ENCODE assay signal across 15 cellular contexts in genomic region chr10:22581453-22581852, GRCh38.
"Had no signal": no experiment of that assay in that cellular context is flagged by ENCODE, and none has a peak within 500 bp of the region (broad histone marks: within the 10 kb centered on the region; RNA-seq: fewer than 3 reads in every experiment).

No MANE protein-coding gene starts in this region.

- H3K36me3 ChIP-seq: breast epithelium, transverse colon had no signal

- DNase-seq: activated CD4-positive, alpha-beta T cell treated with anti-CD3 and anti-CD28 coated beads, Interleukin-2, amount 50 U/mL, for 1 hour; activated gamma-delta T cell treated with Interleukin-2 at 50 U/mL for 16 hours; activated T-cell treated with anti-CD3 and anti-CD28 coated beads, Interleukin-2, amount 50 U/mL, for 4 hours; aorta; dermis blood vessel endothelial cell; left colon; midbrain; stimulated activated CD4-positive, alpha-beta T cell treated with anti-CD3 and anti-CD28 coated beads, Interleukin-15, amount 100 ng/mL, for 24 hours; stimulated activated CD4-positive, alpha-beta T cell treated with anti-CD3 and anti-CD28 coated beads, Interleukin-4, amount 100 ng/mL, for 1 hour; stimulated activated naive CD8-positive, alpha-beta T cell treated with anti-CD3 and anti-CD28 coated beads, Interleukin-15, Interleukin-2, amounts not matched to agents 100 U/mL and 50 U/mL, for 24 hours; T-helper 2 cell; transverse colon had no signal

- H3K27me3 ChIP-seq: breast epithelium, transverse colon, vagina had no signal

- H3K9me3 Mint-ChIP-seq: activated T-cell treated with anti-CD3 and anti-CD28 coated beads, Interleukin-2, amount 50 U/mL, for 4 hours had no signal

- H3K4me3 Mint-ChIP-seq: activated T-cell treated with anti-CD3 and anti-CD28 coated beads, Interleukin-2, amount 50 U/mL, for 4 hours had no signal

- H3K27ac ChIP-seq: breast epithelium, transverse colon, vagina had no signal

- ATAC-seq: activated T-cell treated with anti-CD3 and anti-CD28 coated beads, Interleukin-2, amount 50 U/mL, for 4 hours; left colon; stimulated activated naive CD8-positive, alpha-beta T cell treated with anti-CD3 and anti-CD28 coated beads, Interleukin-15, Interleukin-2, amounts not matched to agents 100 U/mL and 50 U/mL, for 24 hours had no signal

- H3K4me1 ChIP-seq: breast epithelium, transverse colon, vagina had no signal

- H3K4me3 ChIP-seq: breast epithelium, lung, transverse colon, vagina had no signal

- H3K9me3 ChIP-seq: breast epithelium, transverse colon, vagina had no signal
